Comparison of ENCODE assay signal across 7 cellular contexts in genomic region chr3:15205482-15205933, GRCh38. TPM values are rescaled to one million over a fixed set of nuclear protein-coding genes. Genes with fewer than 3 reads are reported as not detected.
DNase-seq lines count a peak whose midpoint lies in the region; ATAC-seq and TF ChIP-seq lines count a peak whose summit lies in the region.

No MANE protein-coding gene starts in this region.

- H3K4me3 ChIP-seq in HFF-Myc (replicated peaks; ENCODE audit: low read depth, low read length) (peak overlapping the region; percentile 93), iPS-18a (ENCODE audit: low read length) (peak overlapping the region; percentile 91), aorta (ENCODE audit: low read length in 2 of 2) (peak overlapping the region in 1 of 2 donors; percentile 72)

- WGBS in aorta, 2 donors = 1% methylated on average over 3 of the region's 3 CpGs

- no peaks in the 10 kb centered on the region for H3K9me3 Mint-ChIP-seq in activated T-helper 17 cell treated with anti-CD3 and anti-CD28 coated beads, Interleukin-2, amount 50 U/mL, for 72 hours
- H3K9me3 Mint-ChIP-seq in stimulated activated memory B cell treated with anti-CD40 and anti-IgM and Interleukin-4, amounts not matched to agents 10 μg/mL and 1 μg/mL and 100 μg/mL, for 72 hours = no peaks in the 10 kb centered on the region

- peaks cover 15% of the 10 kb centered on the region for H3K36me3 Mint-ChIP-seq in activated T-helper 17 cell treated with anti-CD3 and anti-CD28 coated beads, Interleukin-2, amount 50 U/mL, for 72 hours (ENCODE audit: low read depth)
- no peaks in the 10 kb centered on the region for H3K36me3 Mint-ChIP-seq in stimulated activated memory B cell treated with anti-CD40 and anti-IgM and Interleukin-4, amounts not matched to agents 10 μg/mL and 1 μg/mL and 100 μg/mL, for 72 hours

- ATAC-seq in activated T-helper 17 cell treated with anti-CD3 and anti-CD28 coated beads, Interleukin-2, amount 50 U/mL, for 72 hours (replicated peaks) = no peak
- ATAC-seq in stimulated activated memory B cell treated with anti-CD40 and anti-IgM and Interleukin-4, amounts not matched to agents 10 μg/mL and 1 μg/mL and 100 μg/mL, for 72 hours = no peak
- no peak for ATAC-seq in aorta (ENCODE audit: low FRiP score)
- no peak for ATAC-seq in HG03442 (IDR thresholded peaks at IDR 0.05; ENCODE audit: unreplicated experiment)

- no peaks in the 10 kb centered on the region for H3K27me3 Mint-ChIP-seq in activated T-helper 17 cell treated with anti-CD3 and anti-CD28 coated beads, Interleukin-2, amount 50 U/mL, for 72 hours
- H3K27me3 Mint-ChIP-seq in stimulated activated memory B cell treated with anti-CD40 and anti-IgM and Interleukin-4, amounts not matched to agents 10 μg/mL and 1 μg/mL and 100 μg/mL, for 72 hours = no peaks in the 10 kb centered on the region

- H3K4me1 Mint-ChIP-seq in activated T-helper 17 cell treated with anti-CD3 and anti-CD28 coated beads, Interleukin-2, amount 50 U/mL, for 72 hours = peaks cover 17% of the 10 kb centered on the region
- peaks cover 33% of the 10 kb centered on the region for H3K4me1 Mint-ChIP-seq in stimulated activated memory B cell treated with anti-CD40 and anti-IgM and Interleukin-4, amounts not matched to agents 10 μg/mL and 1 μg/mL and 100 μg/mL, for 72 hours

- intact Hi-C loops in aorta (cut with DNase I) = loop anchor here in 1 of 2 donors (5.0 to 10.0 kb wide), 3 partner anchors 108 to 349 kb away; partner anchors contain the start of genes NR2C2 and RBSN

- H3K27ac Mint-ChIP-seq in activated T-helper 17 cell treated with anti-CD3 and anti-CD28 coated beads, Interleukin-2, amount 50 U/mL, for 72 hours = peak overlapping the region; percentile 93
- peak overlapping the region; percentile 89 for H3K27ac Mint-ChIP-seq in stimulated activated memory B cell treated with anti-CD40 and anti-IgM and Interleukin-4, amounts not matched to agents 10 μg/mL and 1 μg/mL and 100 μg/mL, for 72 hours

- H3K4me1 ChIP-seq in iPS-18a (ENCODE audit: control insufficient read depth, low read depth, low read length) (peaks cover 3% of the 10 kb centered on the region), aorta (ENCODE audit: control insufficient read depth in 1 of 2, insufficient read depth in 2 of 2, low read length in 2 of 2) (no peaks in the 10 kb centered on the region)

- peak overlapping the region; percentile 72 for H3K9ac ChIP-seq in iPS-18a (ENCODE audit: low read length)

- H3K27me3 ChIP-seq in iPS-18a (ENCODE audit: control insufficient read depth, insufficient read depth, low read length) = no peaks in the 10 kb centered on the region
- no peaks in the 10 kb centered on the region for H3K27me3 ChIP-seq in aorta (ENCODE audit: control insufficient read depth in 1 of 2, insufficient read depth in 2 of 2, low read length in 1 of 2)

- no peaks in the 10 kb centered on the region for H3K36me3 ChIP-seq in iPS-18a (ENCODE audit: control insufficient read depth, low read depth, low read length)
- H3K36me3 ChIP-seq in aorta (ENCODE audit: control insufficient read depth in 1 of 2, insufficient read depth in 2 of 2, low read length in 1 of 2) = no peaks in the 10 kb centered on the region

- peak overlapping the region; percentile 86 for H3K4me3 Mint-ChIP-seq in activated T-helper 17 cell treated with anti-CD3 and anti-CD28 coated beads, Interleukin-2, amount 50 U/mL, for 72 hours
- H3K4me3 Mint-ChIP-seq in stimulated activated memory B cell treated with anti-CD40 and anti-IgM and Interleukin-4, amounts not matched to agents 10 μg/mL and 1 μg/mL and 100 μg/mL, for 72 hours = peak overlapping the region; percentile 95

- no peak for DNase-seq in HFF-Myc (ENCODE audit: extremely low read depth, low read depth)
- no peak for DNase-seq in aorta
- no peak for DNase-seq in NCI-H510A (lab: John Stamatoyannopoulos, UW)

- no peak for TF ChIP-seq CTCF in HFF-Myc (IDR thresholded peaks at IDR 0.05; ENCODE audit: low read depth, low read length, missing control alignments)

- H3K27ac ChIP-seq in iPS-18a (ENCODE audit: low read length) (no peak overlapping the region), aorta (ENCODE audit: low read depth in 1 of 2, low read length in 2 of 2) (peak overlapping the region in 1 of 2 donors; percentile 52)

- H3K9me3 ChIP-seq in iPS-18a (ENCODE audit: control insufficient read depth, low read depth, low read length) = no peaks in the 10 kb centered on the region
- H3K9me3 ChIP-seq in aorta (ENCODE audit: control insufficient read depth, low read length) = no peaks in the 10 kb centered on the region

RNA-seq across cellular contexts. Expression of gene CAPN7, which starts 0.5 kb away (rescaled TPM):
- total RNA-seq in activated T-helper 17 cell treated with anti-CD3 and anti-CD28 coated beads, Interleukin-2, amount 50 U/mL, for 72 hours = 10 to 100 TPM; 32.3 to 38.9 TPM
- 10 to 100 TPM; 48.2 to 54.4 TPM for total RNA-seq in aorta
- polyA plus RNA-seq in aorta = 10 to 100 TPM; 14.5 to 24.1 TPM
